8 cellular contexts compared by ENCODE assay signal in the genomic region with DNA sequence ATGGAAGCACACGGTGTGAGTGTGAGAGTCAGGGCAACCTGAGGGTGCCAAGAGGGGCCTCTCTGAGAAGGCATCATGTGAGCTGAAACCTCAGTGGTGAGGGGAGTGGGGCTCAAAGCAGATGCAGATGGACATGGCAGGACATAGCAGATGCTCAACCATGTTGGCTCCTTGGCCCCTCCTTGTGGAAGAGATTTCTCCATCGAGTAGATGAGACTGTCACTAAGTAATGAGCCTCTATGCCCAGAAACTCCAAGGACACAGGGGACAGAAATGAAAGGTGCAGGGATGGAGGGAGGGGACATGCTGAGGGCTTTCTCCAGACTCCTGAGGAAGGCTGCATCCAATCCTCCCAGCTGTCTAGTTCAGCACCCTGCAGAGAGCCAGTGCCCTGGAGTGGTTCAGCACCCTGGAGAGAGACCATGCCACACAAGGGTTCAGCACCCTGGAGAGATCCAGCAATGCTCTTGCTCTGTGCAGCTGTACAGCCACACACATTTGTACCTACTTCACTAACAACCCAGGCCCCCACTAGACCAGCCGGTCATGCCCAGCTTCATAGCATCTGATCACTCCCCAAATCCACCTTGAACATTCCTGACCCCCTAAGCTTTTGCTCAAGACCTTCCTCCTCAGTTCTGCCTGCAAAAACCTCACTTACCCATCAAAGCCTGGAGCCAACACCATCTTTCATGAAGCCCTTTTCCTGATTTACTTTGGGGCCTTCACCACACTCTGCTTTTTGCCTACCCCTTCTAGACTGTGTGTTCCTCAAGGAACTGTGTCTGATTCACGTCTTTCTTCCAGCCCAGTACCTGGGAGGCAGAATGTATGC.
DNase-seq lines count a peak whose midpoint lies in the region; ATAC-seq and TF ChIP-seq lines count a peak whose summit lies in the region.

No MANE protein-coding gene starts in this region.

- POLR2A ChIA-PET in activated CD4-positive, alpha-beta T cell treated with anti-CD3 and anti-CD28 coated beads for 36 hours (lab: Charles Lee): no interaction called here
- POLR2A ChIA-PET in PC-9 (lab: Charles Lee; ENCODE audit: unreplicated experiment): no interaction called here

- H3K9me3 Mint-ChIP-seq in activated CD4-positive, alpha-beta T cell treated with anti-CD3 and anti-CD28 coated beads for 36 hours (ENCODE audit: low read depth): no peaks in the 10 kb centered on the region

- no peaks in the 10 kb centered on the region for H3K4me1 Mint-ChIP-seq in activated CD4-positive, alpha-beta T cell treated with anti-CD3 and anti-CD28 coated beads for 36 hours

- TF ChIP-seq CTCF in PC-9 (conservative IDR thresholded peaks at IDR 0.05): no peak
- no peak for TF ChIP-seq CTCF in mammary epithelial cell (conservative IDR thresholded peaks at IDR 0.05 in 1 of 2, IDR thresholded peaks at IDR 0.05 in 1 of 2; ENCODE audit: extremely low read depth in 1 of 2, insufficient read depth in 1 of 2, low read depth in 1 of 2, low read length in 2 of 2)
- TF ChIP-seq CTCF in lung (IDR thresholded peaks at IDR 0.05; ENCODE audit: control extremely low read depth, extremely low read depth): no peak
- no peak for TF ChIP-seq CTCF in testis (IDR thresholded peaks at IDR 0.05)

- peaks cover 7% of the 10 kb centered on the region for H3K27me3 Mint-ChIP-seq in activated CD4-positive, alpha-beta T cell treated with anti-CD3 and anti-CD28 coated beads for 36 hours

- WGBS in mammary epithelial cell (ENCODE audit: low coverage, missing lambda C conversion rate): 41% methylated on average over 4 of the region's 4 CpGs
- WGBS in lung, 2 donors: 57 to 60% methylated on average over 4 of the region's 4 CpGs
- 61 to 62% methylated on average over 4 of the region's 4 CpGs for WGBS in testis, 2 donors

- H3K4me3 ChIP-seq in PC-9: no peak overlapping the region
- no peak overlapping the region for H3K4me3 ChIP-seq in mammary epithelial cell (replicated peaks in 1 of 3; ENCODE audit: insufficient read depth in 1 of 3, low read depth in 2 of 3, low read length in 3 of 3)
- no peak overlapping the region for H3K4me3 ChIP-seq in lung
- no peak overlapping the region for H3K4me3 ChIP-seq in testis

- H4K20me1 ChIP-seq in PC-9 (ENCODE audit: insufficient read depth) (peaks cover 83% of the 10 kb centered on the region), mammary epithelial cell (ENCODE audit: insufficient read depth, low read length) (no peaks in the 10 kb centered on the region)

- H3K36me3 ChIP-seq in PC-9 (ENCODE audit: low read depth) (no peaks in the 10 kb centered on the region), mammary epithelial cell (ENCODE audit: insufficient read depth, low read length) (no peaks in the 10 kb centered on the region), lung (ENCODE audit: control insufficient read depth in 2 of 2, insufficient read depth in 2 of 2, low read length in 2 of 2) (no peaks in the 10 kb centered on the region), testis (ENCODE audit: low read depth, missing control alignments) (no peaks in the 10 kb centered on the region)

- H3K9me2 ChIP-seq in PC-9 (ENCODE audit: insufficient read depth): no peaks in the 10 kb centered on the region

- no TSS peak for BruUV-seq in PC-9 (replicated peaks; lab: Mats Ljungman, UMichigan)
- BruUV-seq in mammary epithelial cell (replicated peaks; lab: Mats Ljungman, UMichigan): no TSS peak

- no peak overlapping the region for H3K4me3 Mint-ChIP-seq in activated CD4-positive, alpha-beta T cell treated with anti-CD3 and anti-CD28 coated beads for 36 hours

- H3K27me3 ChIP-seq in PC-9 (ENCODE audit: insufficient read depth, low read depth): no peaks in the 10 kb centered on the region
- H3K27me3 ChIP-seq in mammary epithelial cell (ENCODE audit: insufficient read depth, low read length): no peaks in the 10 kb centered on the region
- no peaks in the 10 kb centered on the region for H3K27me3 ChIP-seq in lung (ENCODE audit: control insufficient read depth, insufficient read depth)
- no peaks in the 10 kb centered on the region for H3K27me3 ChIP-seq in testis

- H3K4me2 ChIP-seq in PC-9: no peak overlapping the region
- no peak overlapping the region for H3K4me2 ChIP-seq in mammary epithelial cell (ENCODE audit: insufficient read depth, low read depth, low read length)

- H3K4me1 ChIP-seq in PC-9 (replicated peaks; ENCODE audit: insufficient read depth) (no peaks in the 10 kb centered on the region), mammary epithelial cell (ENCODE audit: insufficient read depth, low read length) (no peaks in the 10 kb centered on the region), lung (ENCODE audit: control insufficient read depth in 2 of 2, insufficient read depth in 2 of 2, low read length in 2 of 2) (no peaks in the 10 kb centered on the region), testis (no peaks in the 10 kb centered on the region)

- dilution Hi-C loops in mammary epithelial cell (cut with HindIII; ENCODE audit: low sequenced_read_pairs): no loop called here

- no peaks in the 10 kb centered on the region for H3K36me3 Mint-ChIP-seq in activated CD4-positive, alpha-beta T cell treated with anti-CD3 and anti-CD28 coated beads for 36 hours (ENCODE audit: low read depth)

- H3F3A ChIP-seq in PC-9 (ENCODE audit: insufficient read depth, low read depth): no peaks in the 10 kb centered on the region

- CTCF ChIA-PET in activated CD4-positive, alpha-beta T cell treated with anti-CD3 and anti-CD28 coated beads for 36 hours (lab: Charles Lee): no interaction called here
- CTCF ChIA-PET in PC-9 (lab: Charles Lee): no interaction called here
- CTCF ChIA-PET in mammary epithelial cell (lab: Charles Lee; ENCODE audit: low non-redundant PET): no interaction called here

- no peak overlapping the region for H2AFZ ChIP-seq in PC-9
- no peak overlapping the region for H2AFZ ChIP-seq in mammary epithelial cell (ENCODE audit: low read depth, low read length)

- DNase-seq in activated CD4-positive, alpha-beta T cell treated with anti-CD3 and anti-CD28 coated beads for 36 hours: peak; percentile 73
- no peak for DNase-seq in activated CD4-positive, alpha-beta T cell treated with anti-CD3 and anti-CD28 coated beads for 4 hours
- peak; percentile 69 to 80 for DNase-seq in PC-9
- DNase-seq in mammary epithelial cell: peak; percentile 57
- peak; percentile 45 for DNase-seq in lung (ENCODE audit: low spot score)
- DNase-seq in testis: peak; percentile 88
- DNase-seq in SHP77 treated with DMSO at 0.1 percent for 48 hours (lab: John Stamatoyannopoulos, UW): no peak

- ATAC-seq in activated CD4-positive, alpha-beta T cell treated with anti-CD3 and anti-CD28 coated beads for 36 hours: no peak
- ATAC-seq in lung (ENCODE audit: insufficient read depth, low FRiP score) (peak; percentile 79), HG03378 (IDR thresholded peaks at IDR 0.05; ENCODE audit: unreplicated experiment) (no peak)

- no peak overlapping the region for H3K9ac ChIP-seq in mammary epithelial cell (ENCODE audit: insufficient read depth, low read length)

- TF ChIP-seq POLR2A in testis (IDR thresholded peaks at IDR 0.05): no peak

- H3K9me3 ChIP-seq in PC-9 (ENCODE audit: insufficient read depth, low read depth) (no peaks in the 10 kb centered on the region), mammary epithelial cell (replicated peaks; ENCODE audit: insufficient read depth, low read length) (no peaks in the 10 kb centered on the region), lung (ENCODE audit: control insufficient read depth in 2 of 2, insufficient read depth in 1 of 2, low read length in 1 of 2) (no peaks in the 10 kb centered on the region), testis (no peaks in the 10 kb centered on the region)

- no peaks in the 10 kb centered on the region for H3K79me2 ChIP-seq in PC-9 (ENCODE audit: low read depth)
- H3K79me2 ChIP-seq in mammary epithelial cell (ENCODE audit: insufficient read depth, low read length): no peaks in the 10 kb centered on the region

- intact Hi-C loops in activated CD4-positive, alpha-beta T cell treated with anti-CD3 and anti-CD28 coated beads for 36 hours (cut with DNase I, micrococcal nuclease): no loop called here
- intact Hi-C loops in PC-9 (cut with micrococcal nuclease; ENCODE audit: unreplicated experiment): loop anchor here (10.0 kb wide), 1 partner anchor 165 kb away; no protein-coding TSS in a partner anchor
- intact Hi-C loops in mammary epithelial cell (cut with micrococcal nuclease): loop anchor here (10.0 kb wide), 1 partner anchor 45 kb away; no protein-coding TSS in a partner anchor
- intact Hi-C loops in testis (cut with DNase I; ENCODE audit: low total_unique reads): no loop called here

- in situ Hi-C loops in mammary epithelial cell (cut with MboI; ENCODE audit: low sequenced_read_pairs in 2 of 2): no loop called here

- no peak overlapping the region for H3K27ac ChIP-seq in PC-9
- H3K27ac ChIP-seq in mammary epithelial cell (ENCODE audit: insufficient read depth, low read depth, low read length): no peak overlapping the region
- no peak overlapping the region for H3K27ac ChIP-seq in lung (ENCODE audit: low read depth in 1 of 2, low read length in 1 of 2)
- H3K27ac ChIP-seq in testis: no peak overlapping the region

- H3K27ac Mint-ChIP-seq in activated CD4-positive, alpha-beta T cell treated with anti-CD3 and anti-CD28 coated beads for 36 hours: no peak overlapping the region

Comparison
In these comparisons a context has a peak if more than half of its experiments do, and no peak if none do; other contexts are left out.
1. DNase-seq: peak in activated CD4-positive, alpha-beta T cell treated with anti-CD3 and anti-CD28 coated beads for 36 hours (single experiment), PC-9 (2 of 2), mammary epithelial cell (single experiment), lung (single experiment) and testis (single experiment); none in activated CD4-positive, alpha-beta T cell treated with anti-CD3 and anti-CD28 coated beads for 4 hours (0 of 2) and SHP77 treated with DMSO at 0.1 percent for 48 hours (single experiment).
2. intact Hi-C loops: an anchor here in PC-9 (10.0 kb wide) and mammary epithelial cell (10.0 kb wide); none called in activated CD4-positive, alpha-beta T cell treated with anti-CD3 and anti-CD28 coated beads for 36 hours and testis.